ENCODE assay signal across 9 cellular contexts in genomic region chr21:42463861-42464515, GRCh38. TPM values are rescaled to one million over a fixed set of nuclear protein-coding genes. Genes with fewer than 3 reads are reported as not detected.
DNase-seq lines count a peak whose midpoint lies in the region; ATAC-seq and TF ChIP-seq lines count a peak whose summit lies in the region.
"Had no signal": no experiment of that assay in that cellular context is flagged by ENCODE, and none has a peak within 500 bp of the region (broad histone marks: within the 10 kb centered on the region; RNA-seq: fewer than 3 reads in every experiment).

No MANE protein-coding gene starts in this region.

- TF ChIP-seq CTCF in right lobe of liver (IDR thresholded peaks at IDR 0.05) = no peak
- TF ChIP-seq CTCF in GM10266 (IDR thresholded peaks at IDR 0.05; ENCODE audit: control insufficient read depth, insufficient read depth, low read depth, missing control alignments) = no peak

- no peaks in the 10 kb centered on the region for H3K36me3 ChIP-seq in right lobe of liver

- peak overlapping the region; percentile 63 to 88 for H3K27ac Mint-ChIP-seq in T-cell
- H3K27ac Mint-ChIP-seq in activated naive CD4-positive, alpha-beta T cell treated with anti-CD3 and anti-CD28 coated beads, Interleukin-2, amount 50 U/mL, for 24 hours = peak overlapping the region; percentile 93
- peak overlapping the region; percentile 89 for H3K27ac Mint-ChIP-seq in stimulated activated naive CD8-positive, alpha-beta T cell treated with anti-CD3 and anti-CD28 coated beads, Interleukin-15, Interleukin-2, amounts not matched to agents 100 ng/mL and 50 ng/mL, for 24 hours

- peak overlapping the region; percentile 36 to 59 (median 49) for H3K4me3 Mint-ChIP-seq in T-cell
- H3K4me3 Mint-ChIP-seq in activated naive CD4-positive, alpha-beta T cell treated with anti-CD3 and anti-CD28 coated beads, Interleukin-2, amount 50 U/mL, for 24 hours = peak overlapping the region; percentile 56
- H3K4me3 Mint-ChIP-seq in stimulated activated naive CD8-positive, alpha-beta T cell treated with anti-CD3 and anti-CD28 coated beads, Interleukin-15, Interleukin-2, amounts not matched to agents 100 ng/mL and 50 ng/mL, for 24 hours = peak overlapping the region; percentile 64

- intact Hi-C loops in right lobe of liver (cut with DNase I) = no loop called here

- WGBS in right lobe of liver (ENCODE audit: insufficient coverage, low coverage, low lambda C conversion rate, missing lambda C conversion rate) = 67% methylated on average over 11 of the region's 17 CpGs

- H3K4me3 ChIP-seq in right lobe of liver = no peak overlapping the region

- POLR2A ChIA-PET in HEK293T (lab: Yijun Ruan, JAX) (no interaction called here), T-cell (lab: Charles Lee) (no interaction called here)

- peaks cover 0 to 2% of the 10 kb centered on the region in 2 donors for H3K27me3 Mint-ChIP-seq in T-cell
- no peaks in the 10 kb centered on the region for H3K27me3 Mint-ChIP-seq in activated naive CD4-positive, alpha-beta T cell treated with anti-CD3 and anti-CD28 coated beads, Interleukin-2, amount 50 U/mL, for 24 hours
- H3K27me3 Mint-ChIP-seq in stimulated activated naive CD8-positive, alpha-beta T cell treated with anti-CD3 and anti-CD28 coated beads, Interleukin-15, Interleukin-2, amounts not matched to agents 100 ng/mL and 50 ng/mL, for 24 hours = no peaks in the 10 kb centered on the region

- no peak overlapping the region for H3K27ac ChIP-seq in right lobe of liver
- H3K27ac ChIP-seq: parathyroid adenoma had no signal

- H3K4me1 Mint-ChIP-seq in T-cell = peaks cover 63 to 69% (median 65%) of the 10 kb centered on the region in 3 donors
- peaks cover 66% of the 10 kb centered on the region for H3K4me1 Mint-ChIP-seq in activated naive CD4-positive, alpha-beta T cell treated with anti-CD3 and anti-CD28 coated beads, Interleukin-2, amount 50 U/mL, for 24 hours
- peaks cover 82% of the 10 kb centered on the region for H3K4me1 Mint-ChIP-seq in stimulated activated naive CD8-positive, alpha-beta T cell treated with anti-CD3 and anti-CD28 coated beads, Interleukin-15, Interleukin-2, amounts not matched to agents 100 ng/mL and 50 ng/mL, for 24 hours (ENCODE audit: low read depth)

- DNase-seq in HEK293T (ENCODE audit: extremely low spot score) (peak; percentile 61), T-cell (peak; percentile 48 to 86 (median 74)), right lobe of liver (peak; percentile 42 to 63 (median 56)), middle frontal gyrus (ENCODE audit: extremely low spot score, low spot score) (no peak), GM10266 (ENCODE audit: extremely low spot score) (no peak)

- no peaks in the 10 kb centered on the region for H3K9me3 Mint-ChIP-seq in T-cell
- H3K9me3 Mint-ChIP-seq in activated naive CD4-positive, alpha-beta T cell treated with anti-CD3 and anti-CD28 coated beads, Interleukin-2, amount 50 U/mL, for 24 hours = no peaks in the 10 kb centered on the region
- H3K9me3 Mint-ChIP-seq in stimulated activated naive CD8-positive, alpha-beta T cell treated with anti-CD3 and anti-CD28 coated beads, Interleukin-15, Interleukin-2, amounts not matched to agents 100 ng/mL and 50 ng/mL, for 24 hours = no peaks in the 10 kb centered on the region

- TF ChIP-seq POLR2A in right lobe of liver (IDR thresholded peaks at IDR 0.05) = no peak

- no peaks in the 10 kb centered on the region for H3K9me3 ChIP-seq in right lobe of liver

- no peaks in the 10 kb centered on the region for H3K36me3 Mint-ChIP-seq in T-cell
- H3K36me3 Mint-ChIP-seq in activated naive CD4-positive, alpha-beta T cell treated with anti-CD3 and anti-CD28 coated beads, Interleukin-2, amount 50 U/mL, for 24 hours = no peaks in the 10 kb centered on the region
- H3K36me3 Mint-ChIP-seq in stimulated activated naive CD8-positive, alpha-beta T cell treated with anti-CD3 and anti-CD28 coated beads, Interleukin-15, Interleukin-2, amounts not matched to agents 100 ng/mL and 50 ng/mL, for 24 hours (ENCODE audit: low read depth) = no peaks in the 10 kb centered on the region

- peaks cover 0 to 48% (median 19%) of the 10 kb centered on the region in 4 donors for H3K4me1 ChIP-seq in right lobe of liver
- H3K4me1 ChIP-seq: parathyroid adenoma had no signal

- CTCF ChIA-PET in HEK293T (lab: Yijun Ruan, JAX) = no interaction called here
- CTCF ChIA-PET in T-cell (lab: Charles Lee) = no interaction called here

- H3K27me3 ChIP-seq in right lobe of liver = no peaks in the 10 kb centered on the region

- ATAC-seq in T-cell (replicated peaks in 1 of 4) = peak; percentile 48 to 78 (median 70)
- ATAC-seq in right lobe of liver = peak; percentile 2 to 21 (median 14)
- ATAC-seq in HG02870 (IDR thresholded peaks at IDR 0.05; ENCODE audit: unreplicated experiment) = no peak

TF ChIP-seq in HEK293T, 16 proteins besides CTCF, POLR2A, EP300 and RAD21:
- TF ChIP-seq PKNOX1 (IDR thresholded peaks at IDR 0.05) (peak; percentile 99), NFRKB (IDR thresholded peaks at IDR 0.05) (no peak), HDGF (IDR thresholded peaks at IDR 0.05; ENCODE audit: borderline replicate concordance) (no peak), ZNF384 (IDR thresholded peaks at IDR 0.05) (no peak), FOXM1 (IDR thresholded peaks at IDR 0.05; ENCODE audit: borderline replicate concordance) (no peak), ELF4 (IDR thresholded peaks at IDR 0.05) (no peak), FOXA1 (IDR thresholded peaks at IDR 0.05) (no peak), CTBP1 (IDR thresholded peaks at IDR 0.05; ENCODE audit: borderline replicate concordance) (no peak), BHLHE40 (IDR thresholded peaks at IDR 0.05; ENCODE audit: borderline replicate concordance) (no peak), LEF1 (IDR thresholded peaks at IDR 0.05; ENCODE audit: borderline replicate concordance) (no peak), ARNT (IDR thresholded peaks at IDR 0.05) (no peak), TARDBP (IDR thresholded peaks at IDR 0.05) (no peak), L3MBTL2 (conservative IDR thresholded peaks at IDR 0.05) (0 out of 2 replicates have a peak, but pooled peaks have one; percentile 15), SUZ12 (IDR thresholded peaks at IDR 0.05) (no peak), SP1 (IDR thresholded peaks at IDR 0.05) (no peak), FOXK2 (IDR thresholded peaks at IDR 0.05) (no peak)
TF ChIP-seq in HEK293T: peak in this region for 2.

RNA-seq across cellular contexts. Expression of gene RSPH1, which starts 32.0 kb away (rescaled TPM):
- total RNA-seq in T-cell (under 1 TPM in 2 of 5 donors, not detected in 3; 0.12 to 0.20 TPM), right lobe of liver (under 1 TPM in 5 of 6 experiments, not detected in 1; 0.18 to 0.55 (median 0.22) TPM)

RNA-seq across cellular contexts. Expression of gene SLC37A1, which starts 49.7 kb away (rescaled TPM):
- total RNA-seq in T-cell = 10 to 100 TPM; 18.7 to 26.3 (median 22.6) TPM
- total RNA-seq in right lobe of liver = 10 to 100 TPM in 1 of 6 experiments, 1 to 10 TPM in 5; 2.5 to 10.8 (median 6.2) TPM

Comparison
In these comparisons a context has a peak if more than half of its experiments do, and no peak if none do; other contexts are left out.
1. DNase-seq: peak in HEK293T (single experiment), T-cell (34 of 34) and right lobe of liver (3 of 3); none in middle frontal gyrus (single experiment) and GM10266 (single experiment).
2. Peak in every context shown above with its lines, with median percentiles within 50 percentile points of each other: H3K27ac Mint-ChIP-seq and H3K4me3 Mint-ChIP-seq.